Comparison of ENCODE assay signal across 8 cellular contexts in genomic region chr19:44260343-44260681, GRCh38. TPM values are rescaled to one million over a fixed set of nuclear protein-coding genes. Genes with fewer than 3 reads are reported as not detected.
DNase-seq lines count a peak whose midpoint lies in the region; ATAC-seq, FAIRE-seq and TF ChIP-seq lines count a peak whose summit lies in the region.

No MANE protein-coding gene starts in this region.

- H3K36me3 ChIP-seq in K562 (ENCODE audit: control insufficient read depth, insufficient read depth, low read length) (no peaks in the 10 kb centered on the region), thoracic aorta (no peaks in the 10 kb centered on the region)

- no peak for TF ChIP-seq EP300 in K562 (IDR thresholded peaks at IDR 0.05; ENCODE audit: low read length)

- no peaks in the 10 kb centered on the region for H3K27me3 Mint-ChIP-seq in activated naive CD4-positive, alpha-beta T cell treated with anti-CD3 and anti-CD28 coated beads for 36 hours (ENCODE audit: low read depth)
- H3K27me3 Mint-ChIP-seq in immature natural killer cell (ENCODE audit: low read depth in 3 of 3), result peaks cover 0 to 4% (median 0%) of the 10 kb centered on the region in 3 donors

- peaks cover 30% of the 10 kb centered on the region for H3K36me3 Mint-ChIP-seq in activated naive CD4-positive, alpha-beta T cell treated with anti-CD3 and anti-CD28 coated beads for 36 hours (ENCODE audit: low read depth)
- peaks cover 15 to 27% (median 21%) of the 10 kb centered on the region in 3 donors for H3K36me3 Mint-ChIP-seq in immature natural killer cell

- in situ Hi-C loops in K562 (cut with MboI), result no loop called here

- no peaks in the 10 kb centered on the region for H3K79me2 ChIP-seq in K562 (ENCODE audit: control insufficient read depth, insufficient read depth, low read length)

- peak overlapping the region; percentile 6 for H3K4me3 Mint-ChIP-seq in activated naive CD4-positive, alpha-beta T cell treated with anti-CD3 and anti-CD28 coated beads for 36 hours
- peak overlapping the region; percentile 51 to 82 (median 63) for H3K4me3 Mint-ChIP-seq in immature natural killer cell

- FAIRE-seq in K562 (lab: Jason Lieb, UNC), result no peak

- no peak overlapping the region for H3K27ac Mint-ChIP-seq in activated naive CD4-positive, alpha-beta T cell treated with anti-CD3 and anti-CD28 coated beads for 36 hours
- no peak overlapping the region for H3K27ac Mint-ChIP-seq in immature natural killer cell

- TF ChIP-seq CTCF in K562 (IDR thresholded peaks at IDR 0.05 in 2 of 3, conservative IDR thresholded peaks at IDR 0.05 in 1 of 3; ENCODE audit: insufficient read depth in 2 of 3, low read depth in 1 of 3, low read length in 3 of 3) (no peak), thoracic aorta (IDR thresholded peaks at IDR 0.05) (no peak)

- TF ChIP-seq POLR2A in K562 (conservative IDR thresholded peaks at IDR 0.05), result no peak

- WGBS in K562 (ENCODE audit: insufficient coverage, low coverage, missing lambda C conversion rate), result 1% methylated on average over 7 of the region's 7 CpGs

- peak overlapping the region; percentile 77 for H2AFZ ChIP-seq in K562 (ENCODE audit: low read depth, low read length)

- H3K4me3 ChIP-seq in K562 (peak overlapping the region; percentile 18; the same call in 1 of the 2 replicates), thoracic aorta (peak overlapping the region; percentile 53)

- no peak for TF ChIP-seq RAD21 in K562 (CRISPR knock-in tag; conservative IDR thresholded peaks at IDR 0.05 in 1 of 2, IDR thresholded peaks at IDR 0.05 in 1 of 2)

- no TSS peak for BruUV-seq in K562 (replicated peaks; lab: Mats Ljungman, UMichigan)

- POLR2A ChIA-PET in K562 (lab: Yijun Ruan, JAX), result interaction anchor here (0.5 to 1.0 kb wide), 2 partner anchors 37 to 47 kb away, joined by 3 read pairs; no protein-coding TSS in a partner anchor

- H3K9me3 ChIP-seq in K562 (replicated peaks; ENCODE audit: control insufficient read depth, insufficient read depth, low read depth, low read length), result no peaks in the 10 kb centered on the region
- peaks cover 59% of the 10 kb centered on the region for H3K9me3 ChIP-seq in thoracic aorta

- peaks cover 59% of the 10 kb centered on the region for H3K9me3 Mint-ChIP-seq in activated naive CD4-positive, alpha-beta T cell treated with anti-CD3 and anti-CD28 coated beads for 36 hours
- peaks cover 42 to 90% (median 72%) of the 10 kb centered on the region in 6 donors for H3K9me3 Mint-ChIP-seq in immature natural killer cell

- H3K4me1 ChIP-seq in K562 (replicated peaks in 1 of 2; ENCODE audit: control insufficient read depth in 2 of 2, insufficient read depth in 2 of 2, low read length in 2 of 2) (peaks cover 0 to 4% of the 10 kb centered on the region in 2 experiments; a peak in 2 of 5 replicates), thoracic aorta (ENCODE audit: control insufficient read depth in 1 of 2, low read depth in 2 of 2) (no peaks in the 10 kb centered on the region)

- CTCF ChIA-PET in activated naive CD4-positive, alpha-beta T cell treated with anti-CD3 and anti-CD28 coated beads for 36 hours (lab: Charles Lee), result no interaction called here
- CTCF ChIA-PET in K562 (lab: Yijun Ruan, JAX; ENCODE audit: low intra/inter-chr PET ratio), result no interaction called here

- H3K27me3 ChIP-seq in K562 (ENCODE audit: control insufficient read depth in 2 of 2, insufficient read depth in 2 of 2, low read length in 2 of 2) (no peaks in the 10 kb centered on the region), thoracic aorta (replicated peaks; ENCODE audit: insufficient read depth) (no peaks in the 10 kb centered on the region)

- intact Hi-C loops in activated naive CD4-positive, alpha-beta T cell treated with anti-CD3 and anti-CD28 coated beads for 36 hours (cut with micrococcal nuclease), result no loop called here
- intact Hi-C loops in K562 (cut with micrococcal nuclease), result no loop called here

- H3K27ac ChIP-seq in K562 (ENCODE audit: extremely low read depth, low read depth, low read length), result no peak overlapping the region
- H3K27ac ChIP-seq in thoracic aorta, result no peak overlapping the region

- ATAC-seq in K562, result no peak; the same call in 2 of the 3 replicates
- ATAC-seq in thoracic aorta (ENCODE audit: insufficient number of reproducible peaks, low FRiP score, low read depth), result no peak
- no peak for ATAC-seq in HG02884 (IDR thresholded peaks at IDR 0.05; ENCODE audit: unreplicated experiment)
- no peak for ATAC-seq in HG02763 (IDR thresholded peaks at IDR 0.05; ENCODE audit: unreplicated experiment)

- H3K4me2 ChIP-seq in K562 (ENCODE audit: insufficient read depth, low read length), result peak overlapping the region; percentile 54

- no peak for DNase-seq in activated naive CD4-positive, alpha-beta T cell treated with anti-CD3 and anti-CD28 coated beads for 36 hours
- no peak for DNase-seq in activated naive CD4-positive, alpha-beta T cell (lab: John Stamatoyannopoulos, UW)
- DNase-seq in K562 (ENCODE audit: extremely low read depth in 1 of 4, low spot score in 3 of 4) (no peak), immature natural killer cell (no peak), thoracic aorta (ENCODE audit: low spot score) (no peak), Kasumi-1 (lab: John Stamatoyannopoulos, UW) (no peak)

- no peak overlapping the region for H3K9ac ChIP-seq in K562 (ENCODE audit: insufficient read depth in 1 of 2, low read depth in 2 of 2, low read length in 2 of 2)

- H4K20me1 ChIP-seq in K562 (replicated peaks; ENCODE audit: control insufficient read depth, insufficient read depth, low read length), result no peaks in the 10 kb centered on the region

- H3K9me1 ChIP-seq in K562 (ENCODE audit: control insufficient read depth, insufficient read depth, low read length), result no peaks in the 10 kb centered on the region

- peaks cover 5% of the 10 kb centered on the region for H3K4me1 Mint-ChIP-seq in activated naive CD4-positive, alpha-beta T cell treated with anti-CD3 and anti-CD28 coated beads for 36 hours (ENCODE audit: low read depth)
- H3K4me1 Mint-ChIP-seq in immature natural killer cell, result peaks cover 10 to 11% of the 10 kb centered on the region in 2 donors

RNA-seq across cellular contexts. Expression of gene ZNF233, which starts 0.6 kb away (rescaled TPM):
- total RNA-seq in activated naive CD4-positive, alpha-beta T cell treated with anti-CD3 and anti-CD28 coated beads for 36 hours, result under 1 TPM in 1 of 2 experiments, not detected in 1; 0.07 TPM
- 0.56 and 0.83 TPM in 2 replicates for total RNA-seq in K562 (2011; cell fraction: chromatin; rRNA removed; ENCODE audit: low replicate concordance)
- total RNA-seq in K562 (2011; cell fraction: nucleolus; rRNA removed), result 0.50 and 0.53 TPM in 2 replicates
- total RNA-seq in K562 (2011; cell fraction: nucleoplasm; rRNA removed), result 0.69 and 1.4 TPM in 2 replicates
- total RNA-seq in K562 (2014; rRNA removed) (0.08 and 0.14 TPM in 2 replicates), K562 (2014; rRNA removed; fragmentation: Illumina TruSeq; extraction: Trizol) (0.18 and 0.26 TPM in 2 replicates), K562 (2015; rRNA removed; fragmentation: Illumina TruSeq; extraction: Trizol) (0.14 and 0.15 TPM in 2 replicates), K562 (2021) (0.16 TPM in 1 of 2 replicates, not detected in the other), thoracic aorta (under 1 TPM; 0.21 to 0.81 TPM)
- polyA plus RNA-seq in K562 (2011; rRNA removed) (0.03 and 0.20 TPM in 2 replicates), K562 (2014; fragmentation: Illumina TruSeq; extraction: Trizol) (0.15 and 0.17 TPM in 2 replicates), K562 (2014; fragmentation: Nextera tagmentation; extraction: Ambion mirVana) (under 1 TPM; 0.23 to 0.28 TPM), K562 (2014; rRNA removed) (0.08 TPM in 2 replicates), immature natural killer cell (under 1 TPM in 1 of 3 donors, not detected in 2; 0.48 TPM)
- polyA plus RNA-seq in K562 (2011; cell fraction: cytosol; rRNA removed), result 0.03 TPM in 1 of 2 replicates, not detected in the other
- 0.24 and 0.30 TPM in 2 replicates for polyA plus RNA-seq in K562 (2011; cell fraction: nucleus; rRNA removed)
- 0.23 and 0.42 TPM in 2 replicates for polyA plus RNA-seq in K562 (2012)
- polyA minus RNA-seq in K562 (2011; rRNA and poly(A)+ RNA removed), result 0.12 and 0.35 TPM in 2 replicates
- polyA minus RNA-seq in K562 (2011; cell fraction: cytosol; rRNA and poly(A)+ RNA removed), result not detected in 2 replicates
- 0.27 TPM in 1 of 2 replicates, not detected in the other for polyA minus RNA-seq in K562 (2011; cell fraction: nucleus; rRNA and poly(A)+ RNA removed)

RNA-seq across cellular contexts. Expression of gene ZNF235, which starts 44.5 kb away (rescaled TPM):
- 1 to 10 TPM; 1.5 to 1.6 TPM for total RNA-seq in activated naive CD4-positive, alpha-beta T cell treated with anti-CD3 and anti-CD28 coated beads for 36 hours
- 12.2 and 23.4 TPM in 2 replicates for total RNA-seq in K562 (2011; cell fraction: chromatin; rRNA removed; ENCODE audit: low replicate concordance)
- 8.7 and 13.0 TPM in 2 replicates for total RNA-seq in K562 (2011; cell fraction: nucleolus; rRNA removed)
- total RNA-seq in K562 (2011; cell fraction: nucleoplasm; rRNA removed), result 11.6 and 17.9 TPM in 2 replicates
- 0.68 and 1.9 TPM in 2 replicates for total RNA-seq in K562 (2014; rRNA removed)
- total RNA-seq in K562 (2014; rRNA removed; fragmentation: Illumina TruSeq; extraction: Trizol), result 2.4 and 2.5 TPM in 2 replicates
- total RNA-seq in K562 (2015; rRNA removed; fragmentation: Illumina TruSeq; extraction: Trizol), result 2.0 and 2.2 TPM in 2 replicates
- total RNA-seq in K562 (2021), result 1.1 TPM in 2 replicates
- 1.0 and 2.9 TPM in 2 replicates for polyA plus RNA-seq in K562 (2011; rRNA removed)
- 0.58 and 0.61 TPM in 2 replicates for polyA plus RNA-seq in K562 (2011; cell fraction: cytosol; rRNA removed)
- polyA plus RNA-seq in K562 (2011; cell fraction: nucleus; rRNA removed), result 1.9 and 4.9 TPM in 2 replicates
- 1.2 and 1.8 TPM in 2 replicates for polyA plus RNA-seq in K562 (2012)
- polyA plus RNA-seq in K562 (2014; fragmentation: Illumina TruSeq; extraction: Trizol), result 1.1 and 1.7 TPM in 2 replicates
- polyA plus RNA-seq in K562 (2014; fragmentation: Nextera tagmentation; extraction: Ambion mirVana), result 1 to 10 TPM in 1 of 2 experiments, under 1 TPM in 1; 0.99 to 1.3 TPM
- polyA plus RNA-seq in K562 (2014; rRNA removed), result 0.38 and 0.88 TPM in 2 replicates
- polyA minus RNA-seq in K562 (2011; rRNA and poly(A)+ RNA removed), result 2.7 and 6.8 TPM in 2 replicates
- 1.9 TPM in 1 of 2 replicates, not detected in the other for polyA minus RNA-seq in K562 (2011; cell fraction: cytosol; rRNA and poly(A)+ RNA removed)
- polyA minus RNA-seq in K562 (2011; cell fraction: nucleus; rRNA and poly(A)+ RNA removed), result 3.6 and 5.8 TPM in 2 replicates
- 1 to 10 TPM; 1.3 to 1.8 (median 1.6) TPM for polyA plus RNA-seq in immature natural killer cell
- 10 to 100 TPM in 1 of 2 donors, 1 to 10 TPM in 1; 6.9 to 12.6 TPM for total RNA-seq in thoracic aorta

RNA-seq across cellular contexts. Expression of gene ZNF227, which starts 48.0 kb away (rescaled TPM):
- 10 to 100 TPM; 17.9 to 19.4 TPM for total RNA-seq in activated naive CD4-positive, alpha-beta T cell treated with anti-CD3 and anti-CD28 coated beads for 36 hours
- 21.0 and 49.4 TPM in 2 replicates for total RNA-seq in K562 (2011; cell fraction: chromatin; rRNA removed; ENCODE audit: low replicate concordance)
- 17.7 and 20.9 TPM in 2 replicates for total RNA-seq in K562 (2011; cell fraction: nucleolus; rRNA removed)
- 33.3 and 35.2 TPM in 2 replicates for total RNA-seq in K562 (2011; cell fraction: nucleoplasm; rRNA removed)
- total RNA-seq in K562 (2014; rRNA removed), result 7.1 and 10.4 TPM in 2 replicates
- 15.1 and 17.0 TPM in 2 replicates for total RNA-seq in K562 (2014; rRNA removed; fragmentation: Illumina TruSeq; extraction: Trizol)
- 10.3 and 10.8 TPM in 2 replicates for total RNA-seq in K562 (2015; rRNA removed; fragmentation: Illumina TruSeq; extraction: Trizol)
- 8.7 and 13.6 TPM in 2 replicates for total RNA-seq in K562 (2021)
- polyA plus RNA-seq in K562 (2011; rRNA removed), result 4.7 and 8.7 TPM in 2 replicates
- polyA plus RNA-seq in K562 (2011; cell fraction: cytosol; rRNA removed), result 1.7 and 2.6 TPM in 2 replicates
- polyA plus RNA-seq in K562 (2011; cell fraction: nucleus; rRNA removed), result 4.9 and 5.5 TPM in 2 replicates
- 6.7 and 8.0 TPM in 2 replicates for polyA plus RNA-seq in K562 (2012)
- 10.0 and 11.2 TPM in 2 replicates for polyA plus RNA-seq in K562 (2014; fragmentation: Illumina TruSeq; extraction: Trizol)
- 1 to 10 TPM; 3.0 to 6.0 TPM for polyA plus RNA-seq in K562 (2014; fragmentation: Nextera tagmentation; extraction: Ambion mirVana)
- 4.8 and 7.8 TPM in 2 replicates for polyA plus RNA-seq in K562 (2014; rRNA removed)
- 11.5 and 15.6 TPM in 2 replicates for polyA minus RNA-seq in K562 (2011; rRNA and poly(A)+ RNA removed)
- polyA minus RNA-seq in K562 (2011; cell fraction: cytosol; rRNA and poly(A)+ RNA removed), result 2.9 and 4.6 TPM in 2 replicates
- 12.7 and 13.5 TPM in 2 replicates for polyA minus RNA-seq in K562 (2011; cell fraction: nucleus; rRNA and poly(A)+ RNA removed)
- polyA plus RNA-seq in immature natural killer cell, result 10 to 100 TPM in 2 of 3 donors, 1 to 10 TPM in 1; 6.5 to 15.4 (median 12.8) TPM
- total RNA-seq in thoracic aorta, result 10 to 100 TPM; 13.9 to 17.8 TPM
